In the genomic region with DNA sequence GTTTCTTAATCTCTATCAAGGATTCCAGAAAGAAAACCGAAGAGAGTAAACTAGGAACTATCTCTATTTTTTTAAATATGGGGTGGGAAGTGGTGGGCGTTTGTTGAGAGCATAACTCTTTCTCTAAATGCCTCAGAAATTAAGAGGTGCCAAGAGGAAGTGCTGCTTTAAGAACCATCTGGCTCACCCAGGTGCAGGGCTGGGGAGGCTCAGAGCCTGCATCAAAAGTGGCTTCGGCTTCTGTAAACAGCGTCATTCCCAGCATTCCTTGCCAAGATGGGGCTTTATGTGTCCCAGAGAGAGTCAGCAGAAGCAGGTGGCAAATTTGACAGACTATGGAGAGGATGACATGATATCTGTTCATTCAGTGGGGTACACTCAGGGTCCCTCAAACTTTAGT, we compare ENCODE assay signal across 22 cellular contexts.
DNase-seq lines count a peak whose midpoint lies in the region; ATAC-seq lines count a peak whose summit lies in the region.
"Had no signal": no experiment of that assay in that cellular context is flagged by ENCODE, and none has a peak within 500 bp of the region (broad histone marks: within the 10 kb centered on the region; RNA-seq: fewer than 3 reads in every experiment).

No MANE protein-coding gene starts in this region.

- H3K36me3 Mint-ChIP-seq in T-helper 2 cell treated with Interferon-gamma antibody and Interleukin-4, amounts not matched to agents 5 μg/mL and 100 μg/mL, for 36 hours (ENCODE audit: low read depth), result no peaks in the 10 kb centered on the region
- H3K36me3 Mint-ChIP-seq: activated CD8-positive, alpha-beta memory T cell treated with anti-CD3 and anti-CD28 coated beads, Interleukin-2, amount 10 ng/mL, durations not matched to agents 7 days and 5 days; naive B cell had no signal

- no peak overlapping the region for H3K4me3 Mint-ChIP-seq in T-helper 2 cell treated with Interferon-gamma antibody and Interleukin-4, amounts not matched to agents 5 μg/mL and 100 μg/mL, for 36 hours
- H3K4me3 Mint-ChIP-seq: activated CD8-positive, alpha-beta memory T cell treated with anti-CD3 and anti-CD28 coated beads, Interleukin-2, amount 10 ng/mL, durations not matched to agents 7 days and 5 days; central memory CD8-positive, alpha-beta T cell; naive B cell; T-helper 17 cell had no signal

- H3K27me3 Mint-ChIP-seq in T-helper 2 cell treated with Interferon-gamma antibody and Interleukin-4, amounts not matched to agents 5 μg/mL and 100 μg/mL, for 36 hours (ENCODE audit: low read depth), result peaks cover 2% of the 10 kb centered on the region

- H3K27ac Mint-ChIP-seq in T-helper 2 cell treated with Interferon-gamma antibody and Interleukin-4, amounts not matched to agents 5 μg/mL and 100 μg/mL, for 36 hours, result no peak overlapping the region
- H3K27ac Mint-ChIP-seq: activated CD8-positive, alpha-beta memory T cell treated with anti-CD3 and anti-CD28 coated beads, Interleukin-2, amount 10 ng/mL, durations not matched to agents 7 days and 5 days; T-helper 17 cell had no signal

- H3K4me1 Mint-ChIP-seq in T-helper 2 cell treated with Interferon-gamma antibody and Interleukin-4, amounts not matched to agents 5 μg/mL and 100 μg/mL, for 36 hours (ENCODE audit: low read depth), result no peaks in the 10 kb centered on the region
- H3K4me1 Mint-ChIP-seq: activated CD8-positive, alpha-beta memory T cell treated with anti-CD3 and anti-CD28 coated beads, Interleukin-2, amount 10 ng/mL, durations not matched to agents 7 days and 5 days; central memory CD8-positive, alpha-beta T cell; T-helper 17 cell had no signal

- DNase-seq in NCI-H524 (lab: John Stamatoyannopoulos, UW) (peak; percentile 88 to 93), middle frontal gyrus (ENCODE audit: extremely low spot score, low spot score) (peak; percentile 72), COLO829 (ENCODE audit: low spot score) (no peak)
- DNase-seq in T-helper 2 cell treated with Interferon-gamma antibody and Interleukin-4, amounts not matched to agents 5 μg/mL and 100 μg/mL, for 36 hours (ENCODE audit: low spot score), result no peak
- DNase-seq: activated CD4-positive, CD25-positive, alpha-beta regulatory T cell; activated CD8-positive, alpha-beta memory T cell treated with anti-CD3 and anti-CD28 coated beads, Interleukin-2, amount 10 ng/mL, durations not matched to agents 7 days and 5 days; activated effector memory CD4-positive, alpha-beta T cell treated with Interleukin-2 at 50 U/mL for 16 hours; AML-193; effector memory CD4-positive, alpha-beta T cell; heart left ventricle; mammary epithelial cell; naive B cell; Right ventricle myocardium superior; stimulated activated CD4-positive, alpha-beta T cell treated with anti-CD3 and anti-CD28 coated beads, Interleukin-4, amount 100 ng/mL, for 4 hours; T-helper 17 cell; testis had no signal

- peak; percentile 50 for ATAC-seq in GM18498 (IDR thresholded peaks at IDR 0.05; ENCODE audit: unreplicated experiment)
- ATAC-seq in HG02798 (IDR thresholded peaks at IDR 0.05; ENCODE audit: poor library complexity, unreplicated experiment), result peak; percentile 51
- ATAC-seq in HG02970 (IDR thresholded peaks at IDR 0.05; ENCODE audit: low FRiP score, unreplicated experiment), result no peak
- ATAC-seq: activated CD8-positive, alpha-beta memory T cell treated with anti-CD3 and anti-CD28 coated beads, Interleukin-2, amount 10 ng/mL, durations not matched to agents 7 days and 5 days; HCT116; heart left ventricle; HepG2; T-helper 17 cell had no signal

- no peaks in the 10 kb centered on the region for H3K9me3 Mint-ChIP-seq in T-helper 2 cell treated with Interferon-gamma antibody and Interleukin-4, amounts not matched to agents 5 μg/mL and 100 μg/mL, for 36 hours
- H3K9me3 Mint-ChIP-seq: central memory CD8-positive, alpha-beta T cell; naive B cell had no signal

Comparison
In these comparisons a context has a peak if more than half of its experiments do, and no peak if none do; other contexts are left out.
1. DNase-seq: peak in NCI-H524 (2 of 2) and middle frontal gyrus (single experiment); none in T-helper 2 cell treated with Interferon-gamma antibody and Interleukin-4, amounts not matched to agents 5 μg/mL and 100 μg/mL, for 36 hours (single experiment) and COLO829 (single experiment).